ENCODE assay signal across 27 cellular contexts in genomic region chr4:60173103-60173502, GRCh38.
"Had no signal": no experiment of that assay in that cellular context is flagged by ENCODE, and none has a peak within 500 bp of the region (broad histone marks: within the 10 kb centered on the region; RNA-seq: fewer than 3 reads in every experiment).

No MANE protein-coding gene starts in this region.

- H3K79me2 ChIP-seq: parathyroid adenoma had no signal

- H3K4me1 ChIP-seq: neural progenitor cell, parathyroid adenoma, psoas muscle, spleen, suprapubic skin, testis, tibial artery, transverse colon, upper lobe of right lung, uterus had no signal

- H2AFZ ChIP-seq: neural progenitor cell, parathyroid adenoma had no signal

- H3K4me3 ChIP-seq: neural progenitor cell, ovary, psoas muscle, skin epidermis, smooth muscle cell, spleen, suprapubic skin, testis, tibial artery, transverse colon, upper lobe of right lung, uterus had no signal

- H3K36me3 ChIP-seq: neural progenitor cell, ovary, spleen, suprapubic skin, tibial artery, transverse colon, upper lobe of right lung, uterus had no signal

- ATAC-seq: natural killer cell; psoas muscle; right cardiac atrium; sciatic nerve; stimulated activated memory B cell treated with anti-CD40 and anti-IgM and Interleukin-4, amounts not matched to agents 10 μg/mL and 1 μg/mL and 100 μg/mL, for 72 hours; stimulated activated naive CD8-positive, alpha-beta T cell treated with anti-CD3 and anti-CD28 coated beads, Interleukin-15, amount 100 ng/mL, for 72 hours; stimulated activated naive CD8-positive, alpha-beta T cell treated with anti-CD3 and anti-CD28 coated beads, Interleukin-15, Interleukin-2, amounts not matched to agents 100 U/mL and 50 U/mL, for 24 hours had no signal

- H3K27ac ChIP-seq: neural progenitor cell, ovary, parathyroid adenoma, psoas muscle, skin epidermis, spleen, suprapubic skin, testis, tibial artery, transverse colon, upper lobe of right lung, uterus had no signal

- H3K27me3 ChIP-seq: neural progenitor cell, ovary, spleen, suprapubic skin, testis, tibial artery, transverse colon, upper lobe of right lung, uterus had no signal

- H3K4me2 ChIP-seq: neural progenitor cell, smooth muscle cell had no signal

- H3K9me3 ChIP-seq: ovary, psoas muscle, testis, tibial artery, transverse colon, upper lobe of right lung, uterus had no signal

- H3K9ac ChIP-seq: neural progenitor cell, parathyroid adenoma had no signal

- DNase-seq: natural killer cell; occipital lobe; ovary; psoas muscle; right cardiac atrium; spleen; stimulated activated CD4-positive, alpha-beta T cell treated with anti-CD3 and anti-CD28 coated beads, Interleukin-12 subunit alpha, Interleukin-12 subunit beta, amount 100 ng/mL, for 4 hours; stimulated activated CD4-positive, alpha-beta T cell treated with anti-CD3 and anti-CD28 coated beads, Interleukin-1b, Interleukin-23, amount 100 ng/mL, for 48 hours; stimulated activated CD4-positive, alpha-beta T cell treated with anti-CD3 and anti-CD28 coated beads, Interleukin-4, amount 100 ng/mL, for 1 hour; stimulated activated CD4-positive, alpha-beta T cell treated with anti-CD3 and anti-CD28 coated beads, Interleukin-4, amount 100 ng/mL, for 4 hours; stimulated activated CD8-positive, alpha-beta memory T cell treated with anti-CD3 and anti-CD28 coated beads, Interleukin-4, amount 100 ng/mL, for 48 hours; stimulated activated naive CD4-positive, alpha-beta T cell; stimulated activated naive CD8-positive, alpha-beta T cell treated with anti-CD3 and anti-CD28 coated beads, Interleukin-15, amount 100 ng/mL, for 72 hours; stimulated activated naive CD8-positive, alpha-beta T cell treated with anti-CD3 and anti-CD28 coated beads, Interleukin-15, Interleukin-2, amounts not matched to agents 100 U/mL and 50 U/mL, for 24 hours; substantia nigra; testis; tibial artery; transverse colon; upper lobe of right lung; uterus had no signal
